Comparison of ENCODE assay signal across 13 cellular contexts in the genomic region with DNA sequence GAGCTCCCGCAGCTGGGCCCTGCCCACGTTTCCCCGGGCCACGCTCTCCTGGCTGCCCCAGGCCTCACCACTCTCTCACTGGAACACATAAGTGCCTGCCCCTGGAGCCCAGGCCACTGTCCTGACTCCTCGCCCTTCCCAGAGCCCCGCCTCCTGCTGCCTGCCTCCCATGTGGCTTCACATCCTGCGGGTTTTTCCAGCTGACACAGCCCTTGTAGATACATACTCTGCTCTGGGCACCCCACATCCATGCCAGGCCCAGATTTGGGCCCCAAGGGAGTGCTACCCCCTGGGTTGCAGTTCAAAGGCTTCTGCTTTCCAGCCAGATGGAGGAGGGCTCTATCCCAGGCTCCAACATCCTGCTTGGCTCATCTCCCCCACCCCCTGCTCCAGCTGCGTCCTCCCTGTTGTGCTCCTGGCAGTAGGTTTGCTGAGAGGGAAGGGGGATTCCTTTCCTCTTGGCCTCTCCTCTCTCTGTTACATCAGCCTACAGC.
DNase-seq lines count a peak whose midpoint lies in the region; ATAC-seq and TF ChIP-seq lines count a peak whose summit lies in the region.
"Had no signal": no experiment of that assay in that cellular context is flagged by ENCODE, and none has a peak within 500 bp of the region (broad histone marks: within the 10 kb centered on the region; RNA-seq: fewer than 3 reads in every experiment).

No MANE protein-coding gene starts in this region.

- TF ChIP-seq CTCF in fibroblast of the aortic adventitia (IDR thresholded peaks at IDR 0.05; ENCODE audit: insufficient read depth, low read length), result no peak
- no peak for TF ChIP-seq CTCF in nephron progenitor cell (IDR thresholded peaks at IDR 0.05)

- H3K4me3 ChIP-seq in BLaER1 treated with 17β-estradiol and CSF1 and Interleukin-3, amounts not matched to agents 10 nM and 100 nM, result no peak overlapping the region
- H3K4me3 ChIP-seq in fibroblast of the aortic adventitia (ENCODE audit: low read depth, low read length), result no peak overlapping the region
- H3K4me3 ChIP-seq: body of pancreas, stomach had no signal

- peaks cover 10% of the 10 kb centered on the region for H3K27me3 Mint-ChIP-seq in nephron progenitor cell (ENCODE audit: low read depth, poor library complexity)

- peak overlapping the region; percentile 95 for H3K27ac Mint-ChIP-seq in nephron progenitor cell

- H3K9me3 Mint-ChIP-seq in nephron progenitor cell, result no peaks in the 10 kb centered on the region

- H3K4me2 ChIP-seq in BLaER1 treated with 17β-estradiol and CSF1 and Interleukin-3, amounts not matched to agents 10 nM and 100 nM, result peak overlapping the region; percentile 8 to 68 (median 52); a peak in 21 of 22 replicates

- peak overlapping the region in 4 of 11 experiments; percentile 20 to 44 (median 34); a peak in 5 of 22 replicates for H3K9ac ChIP-seq in BLaER1 treated with 17β-estradiol and CSF1 and Interleukin-3, amounts not matched to agents 10 nM and 100 nM

- peaks cover 96% of the 10 kb centered on the region for H3K4me1 Mint-ChIP-seq in nephron progenitor cell

- no peaks in the 10 kb centered on the region for H3K9me3 ChIP-seq in BLaER1 treated with 17β-estradiol and CSF1 and Interleukin-3, amounts not matched to agents 10 nM and 100 nM (replicated peaks in 1 of 11)
- H3K9me3 ChIP-seq: body of pancreas, stomach had no signal

- H3K36me3 ChIP-seq in BLaER1 treated with 17β-estradiol and CSF1 and Interleukin-3, amounts not matched to agents 10 nM and 100 nM, result no peaks in the 10 kb centered on the region
- H3K36me3 ChIP-seq: stomach had no signal

- DNase-seq in NCI-H82 treated with DMSO at 0.1 percent for 48 hours (lab: John Stamatoyannopoulos, UW; ENCODE audit: unreplicated experiment), result peak; percentile 18
- DNase-seq in fibroblast of the aortic adventitia (ENCODE audit: low read depth), result peak; percentile 43
- DNase-seq in nephron progenitor cell, result peak; percentile 47
- no peak for DNase-seq in occipital lobe (lab: John Stamatoyannopoulos, UW)
- DNase-seq in stimulated activated CD4-positive, alpha-beta T cell treated with anti-CD3 and anti-CD28 coated beads, Interleukin-2, amount 100 ng/mL, for 48 hours, result no peak
- DNase-seq in NCI-H510A (lab: John Stamatoyannopoulos, UW), result no peak
- DNase-seq: activated CD8-positive, alpha-beta memory T cell treated with anti-CD3 and anti-CD28 coated beads for 24 hours; Kasumi-1; PC-3; stomach had no signal

- H3K36me3 Mint-ChIP-seq in nephron progenitor cell (ENCODE audit: low read depth), result no peaks in the 10 kb centered on the region

- H3K4me1 ChIP-seq in BLaER1 treated with 17β-estradiol and CSF1 and Interleukin-3, amounts not matched to agents 10 nM and 100 nM, result peaks cover 8 to 75% (median 49%) of the 10 kb centered on the region in 10 experiments; a peak in 19 of 20 replicates
- H3K4me1 ChIP-seq: body of pancreas had no signal

- H4K20me1 ChIP-seq in BLaER1 treated with 17β-estradiol and CSF1 and Interleukin-3, amounts not matched to agents 10 nM and 100 nM, result peaks cover 4 to 100% (median 32%) of the 10 kb centered on the region in 11 experiments; a peak in 16 of 22 replicates

- H3K27ac ChIP-seq in BLaER1 treated with 17β-estradiol and CSF1 and Interleukin-3, amounts not matched to agents 10 nM and 100 nM, result peak overlapping the region in 1 of 11 experiments; percentile 28; a peak in 3 of 22 replicates
- H3K27ac ChIP-seq: body of pancreas, stomach had no signal

- H3K27me3 ChIP-seq in BLaER1 treated with 17β-estradiol and CSF1 and Interleukin-3, amounts not matched to agents 10 nM and 100 nM, result peaks cover 0 to 86% (median 0%) of the 10 kb centered on the region in 11 experiments; a peak in 8 of 22 replicates
- H3K27me3 ChIP-seq: body of pancreas had no signal

- no peak for ATAC-seq in GM18909 (IDR thresholded peaks at IDR 0.05; ENCODE audit: poor library complexity, unreplicated experiment)
- ATAC-seq: body of pancreas, PC-3 had no signal

- peak overlapping the region; percentile 18 for H3K4me3 Mint-ChIP-seq in nephron progenitor cell

Comparison
In these comparisons a context has a peak if more than half of its experiments do, and no peak if none do; other contexts are left out.
1. DNase-seq: peak in NCI-H82 treated with DMSO at 0.1 percent for 48 hours (single experiment), fibroblast of the aortic adventitia (single experiment) and nephron progenitor cell (single experiment); none in occipital lobe (single experiment), stimulated activated CD4-positive, alpha-beta T cell treated with anti-CD3 and anti-CD28 coated beads, Interleukin-2, amount 100 ng/mL, for 48 hours (0 of 2) and NCI-H510A (single experiment).